10 cellular contexts compared by ENCODE assay signal in the genomic region with DNA sequence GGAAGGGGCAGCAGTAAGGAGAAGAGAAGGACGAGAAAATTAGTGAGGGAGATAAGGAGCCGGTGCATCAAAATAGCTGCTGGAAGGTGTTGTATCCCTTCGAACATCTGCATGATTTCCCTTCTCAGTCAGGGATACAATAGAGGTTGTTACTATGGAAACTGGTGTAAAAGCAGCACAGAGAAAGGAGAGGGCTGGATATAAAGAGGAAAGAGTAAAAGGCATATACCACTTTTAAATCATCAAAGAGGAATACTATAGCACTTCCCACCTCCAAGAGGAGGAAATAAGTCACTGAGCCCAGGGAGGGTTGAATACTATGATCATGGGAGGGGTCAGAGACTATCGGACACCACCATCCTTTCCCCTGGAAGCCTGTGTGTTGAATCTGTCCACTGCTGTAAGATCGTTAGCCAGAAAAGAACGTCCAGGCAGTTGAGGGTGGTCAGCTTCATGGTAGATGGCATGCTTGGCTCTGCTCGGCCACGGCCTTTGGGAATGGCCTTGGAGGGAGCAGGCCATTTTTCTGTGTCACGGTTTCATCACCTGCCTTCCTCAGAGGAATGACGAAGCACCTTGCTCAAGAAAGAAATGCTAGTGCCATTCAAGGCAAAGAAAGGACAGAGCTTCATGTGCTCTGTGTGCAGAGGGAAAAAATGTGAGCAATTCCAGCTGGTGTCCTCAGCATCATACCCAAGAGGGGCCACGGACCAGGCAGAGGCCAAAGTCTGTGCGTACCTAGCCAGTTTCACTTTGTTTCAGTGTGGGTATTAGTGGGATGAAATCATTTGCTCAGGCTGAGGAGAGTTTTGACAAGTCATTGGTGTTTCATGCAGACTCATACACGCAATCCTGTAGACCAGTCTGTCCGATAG.
DNase-seq lines count a peak whose midpoint lies in the region; ATAC-seq lines count a peak whose summit lies in the region.
"Had no signal": no experiment of that assay in that cellular context is flagged by ENCODE, and none has a peak within 500 bp of the region (broad histone marks: within the 10 kb centered on the region; RNA-seq: fewer than 3 reads in every experiment).

No MANE protein-coding gene starts in this region.

- no peaks in the 10 kb centered on the region for H3K36me3 Mint-ChIP-seq in activated T-helper 2 cell treated with anti-CD3 and anti-CD28 coated beads, Interferon-gamma antibody, Interleukin-2, Interleukin-4, amounts not matched to agents 10 μg/mL and 5 μg/mL and 100 μg/mL, durations not matched to agents 14 hours and 24 hours and 36 hours (ENCODE audit: low read depth)

- H3K27ac Mint-ChIP-seq in activated T-helper 2 cell treated with anti-CD3 and anti-CD28 coated beads, Interferon-gamma antibody, Interleukin-2, Interleukin-4, amounts not matched to agents 10 μg/mL and 5 μg/mL and 100 μg/mL, durations not matched to agents 14 hours and 24 hours and 36 hours = peak overlapping the region; percentile 33

- intact Hi-C loops in activated T-helper 2 cell treated with anti-CD3 and anti-CD28 coated beads, Interferon-gamma antibody, Interleukin-2, Interleukin-4, amounts not matched to agents 10 μg/mL and 5 μg/mL and 100 μg/mL, durations not matched to agents 14 hours and 24 hours and 36 hours (cut with micrococcal nuclease) = no loop called here

- peaks cover 36% of the 10 kb centered on the region for H3K4me1 Mint-ChIP-seq in activated T-helper 2 cell treated with anti-CD3 and anti-CD28 coated beads, Interferon-gamma antibody, Interleukin-2, Interleukin-4, amounts not matched to agents 10 μg/mL and 5 μg/mL and 100 μg/mL, durations not matched to agents 14 hours and 24 hours and 36 hours (ENCODE audit: low read depth)

- in situ Hi-C loops in KBM-7 (cut with MboI; ENCODE audit: low pct_unique_long_range_greater_than_20kb, low sequenced_read_pairs) = no loop called here

- DNase-seq in SHP77 (lab: John Stamatoyannopoulos, UW) (peak; percentile 31 to 41), SHP77 treated with DMSO at 0.1 percent for 48 hours (lab: John Stamatoyannopoulos, UW) (no peak), left lobe of liver (ENCODE audit: low spot score) (no peak), substantia nigra (lab: John Stamatoyannopoulos, UW) (no peak), AG08396 (ENCODE audit: low spot score) (no peak), KBM-7 (no peak)
- no peak for DNase-seq in activated T-helper 2 cell treated with anti-CD3 and anti-CD28 coated beads, Interferon-gamma antibody, Interleukin-2, Interleukin-4, amounts not matched to agents 10 μg/mL and 5 μg/mL and 100 μg/mL, durations not matched to agents 14 hours and 24 hours and 36 hours (ENCODE audit: low spot score)
- DNase-seq: H7 had no signal

- H3K4me3 Mint-ChIP-seq in activated T-helper 2 cell treated with anti-CD3 and anti-CD28 coated beads, Interferon-gamma antibody, Interleukin-2, Interleukin-4, amounts not matched to agents 10 μg/mL and 5 μg/mL and 100 μg/mL, durations not matched to agents 14 hours and 24 hours and 36 hours (ENCODE audit: low read depth) = no peak overlapping the region

- H3K9me3 Mint-ChIP-seq in activated T-helper 2 cell treated with anti-CD3 and anti-CD28 coated beads, Interferon-gamma antibody, Interleukin-2, Interleukin-4, amounts not matched to agents 10 μg/mL and 5 μg/mL and 100 μg/mL, durations not matched to agents 14 hours and 24 hours and 36 hours = no peaks in the 10 kb centered on the region

- peak overlapping the region; percentile 96 for H3K27ac ChIP-seq in substantia nigra (ENCODE audit: low read depth, low read length, poor library complexity, severe bottlenecking)

- peak; percentile 45 for ATAC-seq in left lobe of liver
- ATAC-seq in HG02678 (IDR thresholded peaks at IDR 0.05; ENCODE audit: unreplicated experiment) = no peak
- ATAC-seq: activated CD4-positive, CD25-positive, alpha-beta regulatory T cell treated with anti-CD3 and anti-CD28 coated beads, Interleukin-2, amount 50 U/mL, for 24 hours had no signal

- no peaks in the 10 kb centered on the region for H3K27me3 Mint-ChIP-seq in activated T-helper 2 cell treated with anti-CD3 and anti-CD28 coated beads, Interferon-gamma antibody, Interleukin-2, Interleukin-4, amounts not matched to agents 10 μg/mL and 5 μg/mL and 100 μg/mL, durations not matched to agents 14 hours and 24 hours and 36 hours (ENCODE audit: low read depth)

Comparison
In these comparisons a context has a peak if more than half of its experiments do, and no peak if none do; other contexts are left out.
1. DNase-seq: peak in SHP77 (2 of 2); none in SHP77 treated with DMSO at 0.1 percent for 48 hours (single experiment), activated T-helper 2 cell treated with anti-CD3 and anti-CD28 coated beads, Interferon-gamma antibody, Interleukin-2, Interleukin-4, amounts not matched to agents 10 μg/mL and 5 μg/mL and 100 μg/mL, durations not matched to agents 14 hours and 24 hours and 36 hours (single experiment), left lobe of liver (single experiment), substantia nigra (0 of 49), AG08396 (single experiment) and KBM-7 (single experiment).